In genomic region chr2:118808429-118808809, GRCh38 we compare ENCODE assay signal across 14 cellular contexts. TPM values are rescaled to one million over a fixed set of nuclear protein-coding genes. Genes with fewer than 3 reads are reported as not detected.
A peak's percentile ranks its signal among the peaks of the same experiment; 100 is the strongest.
DNase-seq lines count a peak whose midpoint lies in the region; ATAC-seq, FAIRE-seq and TF ChIP-seq lines count a peak whose summit lies in the region.
"Had no signal": no experiment of that assay in that cellular context is flagged by ENCODE, and none has a peak within 500 bp of the region (broad histone marks: within the 10 kb centered on the region; RNA-seq: fewer than 3 reads in every experiment).

No MANE protein-coding gene starts in this region.

- H3K27me3 Mint-ChIP-seq in CD4-positive, alpha-beta memory T cell, result peaks cover 32 to 34% of the 10 kb centered on the region in 2 donors
- H3K27me3 Mint-ChIP-seq in HFFc6 (ENCODE audit: insufficient read depth), result peaks cover 30% of the 10 kb centered on the region
- peaks cover 19% of the 10 kb centered on the region for H3K27me3 Mint-ChIP-seq in neural progenitor cell (ENCODE audit: insufficient read depth, low read depth)

- peak overlapping the region; percentile 82 for H2AFZ ChIP-seq in neural progenitor cell (replicated peaks)

- H3K4me1 ChIP-seq in CD4-positive, alpha-beta memory T cell (ENCODE audit: insufficient read depth, low read length), result no peaks in the 10 kb centered on the region
- H3K4me1 ChIP-seq in neural progenitor cell (peaks cover 48% of the 10 kb centered on the region), left lung (no peaks in the 10 kb centered on the region)

- H3K4me2 ChIP-seq in neural progenitor cell, result peak overlapping the region; percentile 87

- CTCF ChIA-PET in CD4-positive, alpha-beta memory T cell (lab: Charles Lee; ENCODE audit: partially characterized antibody), result no interaction called here

- peaks cover 0 to 5% (median 0%) of the 10 kb centered on the region in 8 donors for H3K9me3 Mint-ChIP-seq in CD4-positive, alpha-beta memory T cell
- H3K9me3 Mint-ChIP-seq in HFFc6 (no peaks in the 10 kb centered on the region), neural progenitor cell (no peaks in the 10 kb centered on the region)

- no peaks in the 10 kb centered on the region for H3K27me3 ChIP-seq in CD4-positive, alpha-beta memory T cell (ENCODE audit: insufficient read depth, low read length)
- peaks cover 55% of the 10 kb centered on the region for H3K27me3 ChIP-seq in neural progenitor cell
- H3K27me3 ChIP-seq in left lung, result peaks cover 22 to 96% of the 10 kb centered on the region in 2 donors

- POLR2A ChIA-PET in CD4-positive, alpha-beta memory T cell (lab: Charles Lee; ENCODE audit: partially characterized antibody), result no interaction called here

- H3K27ac ChIP-seq in CD4-positive, alpha-beta memory T cell (ENCODE audit: low read depth, low read length), result no peak overlapping the region
- no peak overlapping the region for H3K27ac ChIP-seq in neural progenitor cell
- H3K27ac ChIP-seq in left lung, result no peak overlapping the region

- no peak for DNase-seq in CD4-positive, alpha-beta memory T cell
- DNase-seq in HFFc6 (no peak), fibroblast of pulmonary artery (ENCODE audit: low read depth) (no peak), neural progenitor cell (ENCODE audit: low spot score) (peak; percentile 45), left lung (no peak), HTR-8/SVneo (ENCODE audit: insufficient read length, low spot score) (no peak), Right ventricle myocardium superior (no peak)
- DNase-seq in stimulated activated naive CD4-positive, alpha-beta T cell treated with Interleukin-2 at 50 U/mL for 16 hours (lab: John Stamatoyannopoulos, UW), result no peak
- DNase-seq: activated CD4-positive, alpha-beta T cell treated with anti-CD3 and anti-CD28 coated beads for 4 hours; IMR-90 had no signal

- H3K4me3 ChIP-seq in CD4-positive, alpha-beta memory T cell (ENCODE audit: low read length in 2 of 2), result no peak overlapping the region
- H3K4me3 ChIP-seq in fibroblast of pulmonary artery (replicated peaks; ENCODE audit: low read depth, low read length), result peak overlapping the region; percentile 5
- peak overlapping the region; percentile 36 for H3K4me3 ChIP-seq in neural progenitor cell
- H3K4me3 ChIP-seq in left lung, result no peak overlapping the region

- peaks cover 42% of the 10 kb centered on the region for H3F3A ChIP-seq in neural progenitor cell (ENCODE audit: low read depth)

- no peaks in the 10 kb centered on the region for H3K36me3 ChIP-seq in CD4-positive, alpha-beta memory T cell (ENCODE audit: insufficient read depth, low read length)
- H3K36me3 ChIP-seq in neural progenitor cell (no peaks in the 10 kb centered on the region), left lung (no peaks in the 10 kb centered on the region)

- FAIRE-seq in HTR-8/SVneo (lab: Jason Lieb, UNC), result no peak
- FAIRE-seq: colon had no signal

- no peak overlapping the region for H3K27ac Mint-ChIP-seq in CD4-positive, alpha-beta memory T cell
- H3K27ac Mint-ChIP-seq in HFFc6 (no peak overlapping the region), neural progenitor cell (peak overlapping the region; percentile 47)

- H3K4me1 Mint-ChIP-seq in CD4-positive, alpha-beta memory T cell, result peaks cover 2 to 9% (median 5%) of the 10 kb centered on the region in 4 donors
- H3K4me1 Mint-ChIP-seq in HFFc6 (ENCODE audit: low read depth) (no peaks in the 10 kb centered on the region), neural progenitor cell (peaks cover 67% of the 10 kb centered on the region)

- TF ChIP-seq CTCF in HFFc6 (IDR thresholded peaks at IDR 0.05) (no peak), fibroblast of pulmonary artery (IDR thresholded peaks at IDR 0.05; ENCODE audit: low read length, missing control alignments) (no peak), neural progenitor cell (IDR thresholded peaks at IDR 0.05) (no peak), left lung (IDR thresholded peaks at IDR 0.05) (no peak)

- no peaks in the 10 kb centered on the region for H3K9me3 ChIP-seq in CD4-positive, alpha-beta memory T cell (ENCODE audit: control insufficient read depth in 1 of 2, low read length in 2 of 2)
- no peaks in the 10 kb centered on the region for H3K9me3 ChIP-seq in neural progenitor cell (ENCODE audit: low read depth)
- H3K9me3 ChIP-seq in left lung, result no peaks in the 10 kb centered on the region

- intact Hi-C loops in CD4-positive, alpha-beta memory T cell (cut with micrococcal nuclease), result no loop called here
- intact Hi-C loops in left lung (cut with DNase I) (no loop called here), Right ventricle myocardium superior (cut with DNase I) (no loop called here)

- H3K36me3 Mint-ChIP-seq in CD4-positive, alpha-beta memory T cell, result no peaks in the 10 kb centered on the region
- H3K36me3 Mint-ChIP-seq in HFFc6 (ENCODE audit: low read depth) (no peaks in the 10 kb centered on the region), neural progenitor cell (no peaks in the 10 kb centered on the region)

- ATAC-seq in left lung (no peak), Right ventricle myocardium superior (ENCODE audit: poor library complexity) (no peak)
- ATAC-seq: HCT116 had no signal

- no peak overlapping the region for H3K9ac ChIP-seq in neural progenitor cell

- peak overlapping the region in 5 of 8 donors; percentile 7 to 72 (median 45) for H3K4me3 Mint-ChIP-seq in CD4-positive, alpha-beta memory T cell
- H3K4me3 Mint-ChIP-seq in HFFc6 (peak overlapping the region; percentile 77), neural progenitor cell (peak overlapping the region; percentile 71)

- H3K79me2 ChIP-seq in neural progenitor cell (ENCODE audit: low read depth), result no peaks in the 10 kb centered on the region

- peaks cover 3% of the 10 kb centered on the region for H4K20me1 ChIP-seq in neural progenitor cell (ENCODE audit: low read depth)

RNA-seq across cellular contexts. Expression of gene EN1, which starts 39.0 kb away (rescaled TPM):
- total RNA-seq in CD4-positive, alpha-beta memory T cell, result not detected
- not detected for polyA plus RNA-seq in CD4-positive, alpha-beta memory T cell
- total RNA-seq in HFFc6 (2021; fragmentation: NEBNext Ultra II Directional; extraction: Animal tissue kit (Norgen Biotek cat#: 25700)), result not detected
- total RNA-seq in neural progenitor cell (ENCODE audit: low replicate concordance), result not detected in 2 replicates
- not detected for total RNA-seq in left lung
- total RNA-seq in Right ventricle myocardium superior, result not detected
- total RNA-seq: glomerular endothelial cell, IMR-90, pulmonary artery endothelial cell had no signal
- polyA plus RNA-seq: IMR-90 had no signal

Comparison
In these comparisons a context has a peak if more than half of its experiments do, and no peak if none do; other contexts are left out.
1. H3K4me3 ChIP-seq: peak in fibroblast of pulmonary artery (single experiment) and neural progenitor cell (single experiment); none in CD4-positive, alpha-beta memory T cell (0 of 2) and left lung (0 of 2).
2. Peak in every context shown above with its lines, with median percentiles within 50 percentile points of each other: H3K4me3 Mint-ChIP-seq.